Comparison of ENCODE assay signal across 21 cellular contexts in the genomic region with DNA sequence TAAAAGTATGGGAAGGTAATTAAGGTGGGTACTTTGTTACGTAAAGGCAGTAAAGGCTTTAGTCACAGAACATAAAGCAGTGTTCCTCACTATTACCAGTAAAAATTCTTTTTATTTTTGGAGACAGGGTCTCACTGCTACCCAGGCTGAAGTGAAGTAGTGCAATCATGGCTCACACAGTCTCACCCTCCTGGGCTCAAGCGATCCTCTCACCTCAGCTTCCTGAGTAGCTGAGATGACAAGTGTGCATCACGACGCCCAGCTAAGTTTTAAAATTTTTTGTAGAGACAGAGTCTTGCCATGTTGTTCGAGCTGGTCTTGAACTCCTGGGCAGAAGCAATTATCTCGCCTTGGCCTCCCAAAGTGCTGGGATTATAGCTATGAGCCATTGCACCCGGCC.
A peak's percentile ranks its signal among the peaks of the same experiment; 100 is the strongest.
DNase-seq lines count a peak whose midpoint lies in the region; ATAC-seq and TF ChIP-seq lines count a peak whose summit lies in the region.
"Had no signal": no experiment of that assay in that cellular context is flagged by ENCODE, and none has a peak within 500 bp of the region (broad histone marks: within the 10 kb centered on the region; RNA-seq: fewer than 3 reads in every experiment).

No MANE protein-coding gene starts in this region.

- no peaks in the 10 kb centered on the region for H3K9me3 ChIP-seq in CD8-positive, alpha-beta T cell (ENCODE audit: low read length)
- H3K9me3 ChIP-seq in SK-N-MC (ENCODE audit: low read depth, low read length), result no peaks in the 10 kb centered on the region
- H3K9me3 ChIP-seq: HAP-1, MG63, SJSA1 had no signal

- H3K27ac Mint-ChIP-seq in CD8-positive, alpha-beta T cell, result peak overlapping the region; percentile 32
- peak overlapping the region in 6 of 10 donors; percentile 7 to 79 (median 54) for H3K27ac Mint-ChIP-seq in naive thymus-derived CD8-positive, alpha-beta T cell
- peak overlapping the region; percentile 16 for H3K27ac Mint-ChIP-seq in stimulated activated naive B cell treated with anti-CD40 and anti-IgM and Interleukin-4, amounts not matched to agents 10 μg/mL and 1 μg/mL and 100 μg/mL, for 72 hours
- H3K27ac Mint-ChIP-seq: HFFc6 had no signal

- intact Hi-C loops in CD8-positive, alpha-beta T cell (cut with DNase I, micrococcal nuclease), result no loop called here

- ATAC-seq in CD8-positive, alpha-beta T cell, result no peak
- ATAC-seq in naive thymus-derived CD8-positive, alpha-beta T cell, result peak; percentile 37 to 67
- ATAC-seq in stimulated activated naive B cell treated with anti-CD40 and anti-IgM and Interleukin-4, amounts not matched to agents 10 μg/mL and 1 μg/mL and 100 μg/mL, for 72 hours (replicated peaks), result no peak
- ATAC-seq in HG03039 (IDR thresholded peaks at IDR 0.05; ENCODE audit: unreplicated experiment), result no peak

- H3K4me1 Mint-ChIP-seq in CD8-positive, alpha-beta T cell (ENCODE audit: low read depth), result peaks cover 83% of the 10 kb centered on the region
- H3K4me1 Mint-ChIP-seq in naive thymus-derived CD8-positive, alpha-beta T cell, result peaks cover 29 to 90% (median 79%) of the 10 kb centered on the region in 4 donors
- H3K4me1 Mint-ChIP-seq in stimulated activated naive B cell treated with anti-CD40 and anti-IgM and Interleukin-4, amounts not matched to agents 10 μg/mL and 1 μg/mL and 100 μg/mL, for 72 hours, result peaks cover 38 to 84% of the 10 kb centered on the region in 2 donors

- no peak overlapping the region for H3K4me3 Mint-ChIP-seq in CD8-positive, alpha-beta T cell
- H3K4me3 Mint-ChIP-seq in naive thymus-derived CD8-positive, alpha-beta T cell, result peak overlapping the region in 6 of 10 donors; percentile 0 to 55 (median 34)
- no peak overlapping the region for H3K4me3 Mint-ChIP-seq in stimulated activated naive B cell treated with anti-CD40 and anti-IgM and Interleukin-4, amounts not matched to agents 10 μg/mL and 1 μg/mL and 100 μg/mL, for 72 hours
- H3K4me3 Mint-ChIP-seq: HFFc6 had no signal

- peaks cover 61% of the 10 kb centered on the region for H3K4me1 ChIP-seq in CD8-positive, alpha-beta T cell (ENCODE audit: insufficient read depth, low read length)

- H3K36me3 Mint-ChIP-seq in CD8-positive, alpha-beta T cell, result peaks cover 27% of the 10 kb centered on the region
- H3K36me3 Mint-ChIP-seq in naive thymus-derived CD8-positive, alpha-beta T cell, result peaks cover 1 to 16% (median 5%) of the 10 kb centered on the region in 3 donors
- peaks cover 15 to 38% of the 10 kb centered on the region in 2 donors for H3K36me3 Mint-ChIP-seq in stimulated activated naive B cell treated with anti-CD40 and anti-IgM and Interleukin-4, amounts not matched to agents 10 μg/mL and 1 μg/mL and 100 μg/mL, for 72 hours

- no peaks in the 10 kb centered on the region for H3K27me3 ChIP-seq in CD8-positive, alpha-beta T cell (ENCODE audit: insufficient read depth, low read length)
- H3K27me3 ChIP-seq: MG63, SJSA1 had no signal

- H3K36me3 ChIP-seq in CD8-positive, alpha-beta T cell (ENCODE audit: insufficient read depth, low read length), result no peaks in the 10 kb centered on the region
- H3K36me3 ChIP-seq in SK-N-MC (ENCODE audit: insufficient read depth, low read length), result peaks cover 24% of the 10 kb centered on the region

- CTCF ChIA-PET in CD8-positive, alpha-beta T cell (lab: Charles Lee), result interaction anchor here (0.6 to 0.8 kb wide), 2 partner anchors 17 to 78 kb away, joined by 3 read pairs; no protein-coding TSS in a partner anchor

- no peak overlapping the region for H3K27ac ChIP-seq in CD8-positive, alpha-beta T cell (ENCODE audit: low read depth, low read length)
- peak overlapping the region; percentile 56 for H3K27ac ChIP-seq in SK-N-MC
- H3K27ac ChIP-seq: C4-2B, SJSA1 had no signal

- no peak for TF ChIP-seq CTCF in CD8-positive, alpha-beta T cell (IDR thresholded peaks at IDR 0.05)

- no peak overlapping the region for H3K9ac ChIP-seq in SK-N-MC (ENCODE audit: insufficient read length)

- no peaks in the 10 kb centered on the region for H3K27me3 Mint-ChIP-seq in CD8-positive, alpha-beta T cell (ENCODE audit: low read depth)
- H3K27me3 Mint-ChIP-seq in naive thymus-derived CD8-positive, alpha-beta T cell, result no peaks in the 10 kb centered on the region
- no peaks in the 10 kb centered on the region for H3K27me3 Mint-ChIP-seq in stimulated activated naive B cell treated with anti-CD40 and anti-IgM and Interleukin-4, amounts not matched to agents 10 μg/mL and 1 μg/mL and 100 μg/mL, for 72 hours

- POLR2A ChIA-PET in CD8-positive, alpha-beta T cell (lab: Charles Lee), result interaction anchor here (0.9 kb wide), 1 partner anchor 10 kb away, joined by 3 read pairs; no protein-coding TSS in a partner anchor
- POLR2A ChIA-PET in naive thymus-derived CD8-positive, alpha-beta T cell (lab: Charles Lee), result no interaction called here

- no peak overlapping the region for H3K4me3 ChIP-seq in CD8-positive, alpha-beta T cell (ENCODE audit: low read depth, low read length)
- H3K4me3 ChIP-seq in SK-N-MC, result no peak overlapping the region
- H3K4me3 ChIP-seq: HAP-1, MG63, SJSA1 had no signal

- no peaks in the 10 kb centered on the region for H3K9me3 Mint-ChIP-seq in CD8-positive, alpha-beta T cell
- no peaks in the 10 kb centered on the region for H3K9me3 Mint-ChIP-seq in naive thymus-derived CD8-positive, alpha-beta T cell
- H3K9me3 Mint-ChIP-seq in stimulated activated naive B cell treated with anti-CD40 and anti-IgM and Interleukin-4, amounts not matched to agents 10 μg/mL and 1 μg/mL and 100 μg/mL, for 72 hours, result no peaks in the 10 kb centered on the region
- H3K9me3 Mint-ChIP-seq: HFFc6 had no signal

- DNase-seq in CD8-positive, alpha-beta T cell, result no peak
- no peak for DNase-seq in SK-N-MC (ENCODE audit: low read depth, low spot score)
- DNase-seq in naive thymus-derived CD8-positive, alpha-beta T cell, result no peak
- DNase-seq in stimulated activated naive B cell treated with anti-CD40 and anti-IgM and Interleukin-4, amounts not matched to agents 10 μg/mL and 1 μg/mL and 100 μg/mL, for 72 hours, result no peak
- no peak for DNase-seq in hippocampal formation (lab: John Stamatoyannopoulos, UW)
- DNase-seq in NCI-H345 (lab: John Stamatoyannopoulos, UW), result no peak
- DNase-seq: Calu3, DMS79 treated with DMSO at 0.1 percent for 48 hours, GF-D8, HFFc6, KG1, MG63, NCI-H2029, NCI-H510A, NCI-H69, Right ventricle myocardium superior, RPMI8226 had no signal

Comparison
In these comparisons a context has a peak if more than half of its experiments do, and no peak if none do; other contexts are left out.
1. ATAC-seq: peak in naive thymus-derived CD8-positive, alpha-beta T cell (2 of 2); none in CD8-positive, alpha-beta T cell (single experiment), stimulated activated naive B cell treated with anti-CD40 and anti-IgM and Interleukin-4, amounts not matched to agents 10 μg/mL and 1 μg/mL and 100 μg/mL, for 72 hours (0 of 2) and HG03039 (single experiment).
2. H3K4me3 Mint-ChIP-seq: peak in naive thymus-derived CD8-positive, alpha-beta T cell (6 of 10); none in CD8-positive, alpha-beta T cell (single experiment) and stimulated activated naive B cell treated with anti-CD40 and anti-IgM and Interleukin-4, amounts not matched to agents 10 μg/mL and 1 μg/mL and 100 μg/mL, for 72 hours (0 of 2).
3. Peak in every context shown above with its lines, with median percentiles within 50 percentile points of each other: H3K27ac Mint-ChIP-seq.